Comparison of ENCODE assay signal across 8 cellular contexts in the genomic region with DNA sequence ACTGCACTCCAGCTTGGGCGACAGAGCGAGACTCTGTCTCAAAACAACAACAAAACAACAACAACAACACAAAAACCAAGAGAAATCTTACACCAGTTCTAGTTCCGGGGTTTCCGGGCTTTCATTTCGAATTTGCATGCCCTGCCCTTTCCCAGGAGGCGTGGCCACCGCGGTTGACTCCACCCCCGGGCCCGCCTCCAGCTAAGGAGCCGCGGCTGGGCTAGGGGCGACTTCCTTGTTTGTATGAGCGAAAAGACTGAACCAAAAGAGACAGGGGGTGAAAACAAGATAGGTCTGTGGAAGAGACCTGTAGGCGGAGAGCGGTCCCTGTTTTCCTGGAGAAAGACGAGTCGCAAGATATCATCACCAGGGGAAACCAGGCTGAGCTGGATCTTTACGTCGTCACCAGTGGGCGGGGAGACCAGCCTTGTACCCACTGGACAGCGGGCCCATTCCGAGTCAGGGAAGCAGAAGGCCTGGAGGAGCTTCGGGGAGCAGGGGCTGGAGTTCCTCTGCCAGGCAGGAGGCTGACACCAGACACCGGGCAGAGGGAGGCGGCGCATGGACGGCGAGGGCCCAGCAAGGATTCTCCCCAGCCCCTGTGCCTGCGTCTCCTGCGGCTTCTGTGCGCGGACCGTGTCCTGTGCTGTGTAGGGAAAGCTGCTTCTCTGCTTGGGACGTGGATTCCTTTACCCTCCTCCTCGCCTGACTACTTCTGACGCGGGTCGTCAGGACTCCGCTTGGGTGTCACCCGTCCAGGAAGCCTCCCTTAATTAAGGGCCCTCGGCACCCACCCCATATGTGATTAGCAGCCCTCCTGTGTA. TPM values are rescaled to one million over a fixed set of nuclear protein-coding genes. Genes with fewer than 3 reads are reported as not detected.
DNase-seq lines count a peak whose midpoint lies in the region; TF ChIP-seq lines count a peak whose summit lies in the region.

No MANE protein-coding gene starts in this region.

- peaks cover 8% of the 10 kb centered on the region for H3K4me1 ChIP-seq in HAP-1
- peaks cover 43% of the 10 kb centered on the region for H3K4me1 ChIP-seq in suprapubic skin

- H3K27me3 ChIP-seq in HAP-1 (ENCODE audit: low read depth) = no peaks in the 10 kb centered on the region
- no peaks in the 10 kb centered on the region for H3K27me3 ChIP-seq in suprapubic skin

- no peak for TF ChIP-seq EP300 in suprapubic skin (IDR thresholded peaks at IDR 0.05)

- H3K9me3 ChIP-seq in HAP-1 = 0 out of 2 replicates have a peak, but pooled peaks cover 2% of the 10 kb centered on the region
- H3K9me3 ChIP-seq in suprapubic skin = no peaks in the 10 kb centered on the region

- H3K36me3 ChIP-seq in HAP-1 (replicated peaks) = no peaks in the 10 kb centered on the region
- no peaks in the 10 kb centered on the region for H3K36me3 ChIP-seq in suprapubic skin

- in situ Hi-C loops in HAP-1 (cut with MboI; ENCODE audit: low sequenced_read_pairs) = loop anchor here (5.0 kb wide), 1 partner anchor 94 kb away; the partner anchor contains the start of gene DHX8

- H3K4me3 ChIP-seq in HAP-1 (peak overlapping the region; percentile 44), suprapubic skin (peak overlapping the region; percentile 73)

- WGBS in suprapubic skin = 1% methylated on average over 36 of the region's 42 CpGs

- TF ChIP-seq CTCF in suprapubic skin (IDR thresholded peaks at IDR 0.05) = no peak

- TF ChIP-seq POLR2A in suprapubic skin (IDR thresholded peaks at IDR 0.05) = peak; percentile 81 to 96

- H3K27ac ChIP-seq in suprapubic skin = peak overlapping the region; percentile 99

- DNase-seq in EH (ENCODE audit: low read depth) = peak; percentile 95
- DNase-seq in HAP-1 (ENCODE audit: low spot score in 2 of 2) = peak; percentile 83 to 88
- peak; percentile 96 for DNase-seq in NAMALWA (ENCODE audit: low spot score)
- peak; percentile 91 for DNase-seq in SK-N-DZ (ENCODE audit: low spot score)
- DNase-seq in activated naive CD4-positive, alpha-beta T cell treated with anti-CD3 and anti-CD28 coated beads, Interleukin-2, amount 50 U/mL, for 16 hours = peak; percentile 89
- DNase-seq in globus pallidus (ENCODE audit: low spot score) = peak; percentile 94
- DNase-seq in occipital lobe (lab: John Stamatoyannopoulos, UW) = peak; percentile 98
- DNase-seq in suprapubic skin (ENCODE audit: low spot score in 2 of 2) = peak; percentile 97

RNA-seq across cellular contexts. Expression of gene ARL4D, which starts 10.4 kb away (rescaled TPM):
- polyA plus RNA-seq in SK-N-DZ (2014; cell fraction: cytosol; rRNA removed) = 29.5 and 30.6 TPM in 2 replicates
- polyA plus RNA-seq in SK-N-DZ (2014; cell fraction: nucleus; rRNA removed) = 14.2 and 18.3 TPM in 2 replicates
- total RNA-seq in occipital lobe (46.5 TPM), suprapubic skin (10 to 100 TPM; 26.7 to 50.9 (median 32.2) TPM)

Comparison
In these comparisons a context has a peak if more than half of its experiments do, and no peak if none do; other contexts are left out.
1. Peak in every context shown above with its lines: DNase-seq, H3K4me3 ChIP-seq and H3K27ac ChIP-seq.